ENCODE assay signal across 8 cellular contexts in genomic region chr3:113626513-113627371, GRCh38.
DNase-seq lines count a peak whose midpoint lies in the region; ATAC-seq, FAIRE-seq and TF ChIP-seq lines count a peak whose summit lies in the region.

No MANE protein-coding gene starts in this region.

- DNase-seq in DND-41 (peak; percentile 25), H54 (ENCODE audit: insufficient read length, low spot score) (peak; percentile 53), NCI-H2196 treated with DMSO at 0.1 percent for 48 hours (lab: John Stamatoyannopoulos, UW; ENCODE audit: unreplicated experiment) (peak; percentile 65), glomerular endothelial cell (ENCODE audit: extremely low read depth, low read depth, low spot score) (peak; percentile 39), osteoblast (ENCODE audit: insufficient read length, low spot score, missing footprints) (peak; percentile 78), cortex of kidney (lab: John Stamatoyannopoulos, UW) (no peak), GM12892 (ENCODE audit: insufficient read length) (no peak)
- peak in 1 of 2 donors; percentile 17 for DNase-seq in activated T-cell treated with anti-CD3 and anti-CD28 coated beads, Interleukin-2, amount 50 U/mL, for 72 hours

- H3K27me3 ChIP-seq in DND-41 (ENCODE audit: insufficient read depth, low read length, poor library complexity), result no peaks in the 10 kb centered on the region
- H3K27me3 ChIP-seq in osteoblast (ENCODE audit: insufficient read depth, low read length), result peaks cover 22% of the 10 kb centered on the region

- H3K36me3 ChIP-seq in DND-41 (ENCODE audit: insufficient read depth, low read length), result no peaks in the 10 kb centered on the region
- H3K36me3 ChIP-seq in osteoblast (ENCODE audit: insufficient read depth, low read length), result no peaks in the 10 kb centered on the region

- FAIRE-seq in H54 (lab: Jason Lieb, UNC) (peak; percentile 41), GM12892 (lab: Jason Lieb, UNC) (no peak)

- ATAC-seq in DND-41 (ENCODE audit: insufficient read depth, low read depth), result peak; percentile 80
- ATAC-seq in activated T-cell treated with anti-CD3 and anti-CD28 coated beads, Interleukin-2, amount 50 U/mL, for 72 hours (replicated peaks in 1 of 2), result peak; percentile 32 to 65

- H3K79me2 ChIP-seq in DND-41 (ENCODE audit: insufficient read depth, low read length), result no peaks in the 10 kb centered on the region
- H3K79me2 ChIP-seq in osteoblast (ENCODE audit: insufficient read depth, low read length), result no peaks in the 10 kb centered on the region

- peak overlapping the region; percentile 38 for H3K27ac Mint-ChIP-seq in activated T-cell treated with anti-CD3 and anti-CD28 coated beads, Interleukin-2, amount 50 U/mL, for 72 hours

- no peaks in the 10 kb centered on the region for H3K27me3 Mint-ChIP-seq in activated T-cell treated with anti-CD3 and anti-CD28 coated beads, Interleukin-2, amount 50 U/mL, for 72 hours (ENCODE audit: low read depth)

- no peak overlapping the region for H3K4me3 Mint-ChIP-seq in activated T-cell treated with anti-CD3 and anti-CD28 coated beads, Interleukin-2, amount 50 U/mL, for 72 hours

- H2AFZ ChIP-seq in DND-41 (ENCODE audit: low read depth, low read length) (no peak overlapping the region), osteoblast (ENCODE audit: low read length) (peak overlapping the region; percentile 74)

- no peak overlapping the region for H3K27ac ChIP-seq in DND-41 (ENCODE audit: low read length)
- no peak overlapping the region for H3K27ac ChIP-seq in osteoblast (ENCODE audit: low read depth, low read length)

- H3K4me3 ChIP-seq in DND-41 (ENCODE audit: low read depth in 1 of 2, low read length in 2 of 2) (no peak overlapping the region), osteoblast (ENCODE audit: insufficient read depth, low read length) (peak overlapping the region; percentile 38)

- H3K9me3 ChIP-seq in DND-41 (ENCODE audit: insufficient read depth, low read length, severe bottlenecking) (no peaks in the 10 kb centered on the region), osteoblast (ENCODE audit: low read depth, low read length) (no peaks in the 10 kb centered on the region)

- H3K4me1 Mint-ChIP-seq in activated T-cell treated with anti-CD3 and anti-CD28 coated beads, Interleukin-2, amount 50 U/mL, for 72 hours (ENCODE audit: low read depth), result peaks cover 7% of the 10 kb centered on the region

- H3K36me3 Mint-ChIP-seq in activated T-cell treated with anti-CD3 and anti-CD28 coated beads, Interleukin-2, amount 50 U/mL, for 72 hours (ENCODE audit: insufficient read depth in 2 of 2), result peaks cover 1 to 7% of the 10 kb centered on the region in 2 donors

- no peaks in the 10 kb centered on the region for H3K4me1 ChIP-seq in DND-41 (ENCODE audit: insufficient read depth, low read length)
- peaks cover 6% of the 10 kb centered on the region for H3K4me1 ChIP-seq in osteoblast (ENCODE audit: insufficient read depth, low read length)

- TF ChIP-seq CTCF in DND-41 (IDR thresholded peaks at IDR 0.05; ENCODE audit: borderline replicate concordance, extremely low read depth, low read length, poor library complexity, severe bottlenecking), result peak; percentile 70
- TF ChIP-seq CTCF in osteoblast (IDR thresholded peaks at IDR 0.05; ENCODE audit: extremely low read depth, low read depth, low read length), result peak; percentile 94

- H4K20me1 ChIP-seq in DND-41 (ENCODE audit: insufficient read depth, low read length), result no peaks in the 10 kb centered on the region
- H4K20me1 ChIP-seq in osteoblast (ENCODE audit: insufficient read depth, low read length), result no peaks in the 10 kb centered on the region

- TF ChIP-seq POLR2A in H54 (IDR thresholded peaks at IDR 0.05; ENCODE audit: low read depth, low read length) (no peak), GM12892 (IDR thresholded peaks at IDR 0.05; ENCODE audit: low read depth, low read length) (no peak)

- H3K9me3 Mint-ChIP-seq in activated T-cell treated with anti-CD3 and anti-CD28 coated beads, Interleukin-2, amount 50 U/mL, for 72 hours, result no peaks in the 10 kb centered on the region

- H3K9ac ChIP-seq in DND-41 (ENCODE audit: low read depth, low read length), result no peak overlapping the region

- no peak overlapping the region for H3K4me2 ChIP-seq in DND-41 (ENCODE audit: insufficient read depth, low read length)
- peak overlapping the region; percentile 71 for H3K4me2 ChIP-seq in osteoblast (ENCODE audit: insufficient read depth, low read length)

Comparison
In these comparisons a context has a peak if more than half of its experiments do, and no peak if none do; other contexts are left out.
1. DNase-seq: peak in DND-41 (single experiment), H54 (single experiment), NCI-H2196 treated with DMSO at 0.1 percent for 48 hours (single experiment), glomerular endothelial cell (single experiment) and osteoblast (single experiment); none in cortex of kidney (single experiment) and GM12892 (single experiment).